Comparison of ENCODE assay signal across 22 cellular contexts in the genomic region with DNA sequence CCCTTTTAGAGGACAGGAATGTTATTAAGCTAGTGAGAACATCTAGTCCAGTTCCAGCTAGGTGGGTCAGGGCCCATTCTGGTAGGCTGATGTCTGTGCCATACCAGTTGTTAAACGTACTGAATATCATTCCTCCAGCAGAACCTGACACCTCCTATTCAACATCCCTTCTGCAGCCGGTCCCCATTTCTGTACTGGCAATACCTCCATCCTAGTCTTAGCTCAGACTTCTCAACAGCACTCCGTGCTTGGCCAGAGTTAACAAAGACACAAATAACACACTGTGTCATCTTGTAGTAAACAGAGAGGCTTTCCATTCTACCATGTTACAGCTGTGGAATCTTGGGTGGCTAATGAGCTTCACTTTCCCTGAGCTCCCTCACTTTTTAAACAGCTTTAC.
"Had no signal": no experiment of that assay in that cellular context is flagged by ENCODE, and none has a peak within 500 bp of the region (broad histone marks: within the 10 kb centered on the region; RNA-seq: fewer than 3 reads in every experiment).

No MANE protein-coding gene starts in this region.

- H3K9me3 Mint-ChIP-seq: activated CD4-positive, alpha-beta memory T cell treated with anti-CD3 and anti-CD28 coated beads for 36 hours; activated naive CD8-positive, alpha-beta T cell treated with anti-CD3 and anti-CD28 coated beads for 36 hours; brain; central memory CD8-positive, alpha-beta T cell; stimulated activated naive CD8-positive, alpha-beta T cell treated with anti-CD3 and anti-CD28 coated beads, Interleukin-15, Interleukin-2, amounts not matched to agents 100 ng/mL and 50 ng/mL, for 24 hours; T-cell; WTC11 had no signal

- H3K9me3 ChIP-seq: mucosa of descending colon, pancreas, SK-N-SH, suprapubic skin, transverse colon, uterus had no signal

- H3K27ac ChIP-seq: coronary artery, pancreas, skin epidermis, suprapubic skin, uterus had no signal

- H3K27me3 ChIP-seq: pancreas, suprapubic skin, transverse colon, uterus had no signal

- DNase-seq: activated CD4-positive, alpha-beta memory T cell treated with anti-CD3 and anti-CD28 coated beads for 36 hours; activated CD4-positive, alpha-beta T cell treated with anti-CD3 and anti-CD28 coated beads for 36 hours; activated CD8-positive, alpha-beta memory T cell treated with anti-CD3 and anti-CD28 coated beads, Interleukin-2, amount 10 ng/mL, durations not matched to agents 7 days and 5 days; activated naive CD8-positive, alpha-beta T cell treated with anti-CD3 and anti-CD28 coated beads for 36 hours; amygdala; kidney; mammary epithelial cell; mucosa of descending colon; naive B cell; pancreas; SK-N-SH; T-cell; transverse colon; uterus had no signal

- H3K27ac Mint-ChIP-seq: activated CD4-positive, alpha-beta memory T cell treated with anti-CD3 and anti-CD28 coated beads for 36 hours; activated CD4-positive, alpha-beta T cell treated with anti-CD3 and anti-CD28 coated beads for 36 hours; activated CD8-positive, alpha-beta memory T cell treated with anti-CD3 and anti-CD28 coated beads, Interleukin-2, amount 10 ng/mL, durations not matched to agents 7 days and 5 days; activated naive CD8-positive, alpha-beta T cell treated with anti-CD3 and anti-CD28 coated beads for 36 hours; naive B cell; stimulated activated naive CD8-positive, alpha-beta T cell treated with anti-CD3 and anti-CD28 coated beads, Interleukin-15, Interleukin-2, amounts not matched to agents 100 ng/mL and 50 ng/mL, for 24 hours; T-cell; WTC11 had no signal

- ATAC-seq: activated CD4-positive, alpha-beta T cell treated with anti-CD3 and anti-CD28 coated beads for 36 hours; activated CD8-positive, alpha-beta memory T cell treated with anti-CD3 and anti-CD28 coated beads, Interleukin-2, amount 10 ng/mL, durations not matched to agents 7 days and 5 days; left lobe of liver; mucosa of descending colon; pancreas; T-cell; WTC11 had no signal

- H3K4me1 ChIP-seq: pancreas, uterus had no signal

- H3K4me3 Mint-ChIP-seq: activated CD4-positive, alpha-beta memory T cell treated with anti-CD3 and anti-CD28 coated beads for 36 hours; activated CD4-positive, alpha-beta T cell treated with anti-CD3 and anti-CD28 coated beads for 36 hours; activated CD8-positive, alpha-beta memory T cell treated with anti-CD3 and anti-CD28 coated beads, Interleukin-2, amount 10 ng/mL, durations not matched to agents 7 days and 5 days; activated naive CD8-positive, alpha-beta T cell treated with anti-CD3 and anti-CD28 coated beads for 36 hours; brain; central memory CD8-positive, alpha-beta T cell; naive B cell; stimulated activated naive CD8-positive, alpha-beta T cell treated with anti-CD3 and anti-CD28 coated beads, Interleukin-15, Interleukin-2, amounts not matched to agents 100 ng/mL and 50 ng/mL, for 24 hours; T-cell; WTC11 had no signal

- H3K36me3 ChIP-seq: pancreas, suprapubic skin, transverse colon, uterus had no signal

- H3K4me3 ChIP-seq: coronary artery, mucosa of descending colon, pancreas, skin epidermis, suprapubic skin, transverse colon, uterus had no signal

- H3K36me3 Mint-ChIP-seq: activated CD4-positive, alpha-beta memory T cell treated with anti-CD3 and anti-CD28 coated beads for 36 hours; activated CD8-positive, alpha-beta memory T cell treated with anti-CD3 and anti-CD28 coated beads, Interleukin-2, amount 10 ng/mL, durations not matched to agents 7 days and 5 days; activated naive CD8-positive, alpha-beta T cell treated with anti-CD3 and anti-CD28 coated beads for 36 hours; brain; naive B cell; T-cell; WTC11 had no signal

- H3K4me1 Mint-ChIP-seq: activated CD4-positive, alpha-beta T cell treated with anti-CD3 and anti-CD28 coated beads for 36 hours; activated CD8-positive, alpha-beta memory T cell treated with anti-CD3 and anti-CD28 coated beads, Interleukin-2, amount 10 ng/mL, durations not matched to agents 7 days and 5 days; activated naive CD8-positive, alpha-beta T cell treated with anti-CD3 and anti-CD28 coated beads for 36 hours; central memory CD8-positive, alpha-beta T cell; naive B cell; T-cell had no signal

- H3K27me3 Mint-ChIP-seq: activated CD4-positive, alpha-beta memory T cell treated with anti-CD3 and anti-CD28 coated beads for 36 hours; activated CD4-positive, alpha-beta T cell treated with anti-CD3 and anti-CD28 coated beads for 36 hours; activated CD8-positive, alpha-beta memory T cell treated with anti-CD3 and anti-CD28 coated beads, Interleukin-2, amount 10 ng/mL, durations not matched to agents 7 days and 5 days; activated naive CD8-positive, alpha-beta T cell treated with anti-CD3 and anti-CD28 coated beads for 36 hours; brain; central memory CD8-positive, alpha-beta T cell; naive B cell; stimulated activated naive CD8-positive, alpha-beta T cell treated with anti-CD3 and anti-CD28 coated beads, Interleukin-15, Interleukin-2, amounts not matched to agents 100 ng/mL and 50 ng/mL, for 24 hours; T-cell had no signal

- H3K9ac ChIP-seq: SK-N-SH had no signal
